In genomic region chr9:135747311-135747710, GRCh38 we compare ENCODE assay signal across 4 cellular contexts. TPM values are rescaled to one million over a fixed set of nuclear protein-coding genes. Genes with fewer than 3 reads are reported as not detected.
"Had no signal": no experiment of that assay in that cellular context is flagged by ENCODE, and none has a peak within 500 bp of the region (broad histone marks: within the 10 kb centered on the region; RNA-seq: fewer than 3 reads in every experiment).

No MANE protein-coding gene starts in this region.

- H3K4me3 ChIP-seq: GM12878 had no signal

- DNase-seq: GDM1, GF-D8 had no signal

- ATAC-seq: GM12878 had no signal

RNA-seq across cellular contexts. Expression of gene KCNT1, which starts 45.3 kb away (rescaled TPM):
- total RNA-seq: G401, GM12878 had no signal
- polyA plus RNA-seq: GM12878 had no signal

RNA-seq across cellular contexts. Expression of gene SOHLH1, which starts 48.0 kb away (rescaled TPM):
- total RNA-seq: G401, GM12878 had no signal
- polyA plus RNA-seq: GM12878 had no signal
